In genomic region chr3:47283596-47284364, GRCh38 we compare ENCODE assay signal across 8 cellular contexts. TPM values are rescaled to one million over a fixed set of nuclear protein-coding genes. Genes with fewer than 3 reads are reported as not detected.
A peak's percentile ranks its signal among the peaks of the same experiment; 100 is the strongest.
DNase-seq lines count a peak whose midpoint lies in the region; ATAC-seq lines count a peak whose summit lies in the region.

No MANE protein-coding gene starts in this region.

- peak in 1 of 2 donors; percentile 40 for ATAC-seq in activated naive CD4-positive, alpha-beta T cell treated with anti-CD3 and anti-CD28 coated beads, Interleukin-2, amount 50 U/mL, for 72 hours
- no peak for ATAC-seq in HG03442 (IDR thresholded peaks at IDR 0.05; ENCODE audit: unreplicated experiment)

- H3K27ac ChIP-seq in iPS DF 6.9 (ENCODE audit: low read length) = no peak overlapping the region
- peak overlapping the region in 20 of 21 experiments; percentile 68 to 98 (median 94) for H3K27ac ChIP-seq in skin epidermis

- no peaks in the 10 kb centered on the region for H3K9me3 Mint-ChIP-seq in activated naive CD4-positive, alpha-beta T cell treated with anti-CD3 and anti-CD28 coated beads, Interleukin-2, amount 50 U/mL, for 72 hours

- DNase-seq in DMS 273 treated with DMSO at 0.1 percent for 48 hours (lab: John Stamatoyannopoulos, UW) (peak; percentile 4), NCI-H146 treated with DMSO at 0.1 percent for 48 hours (lab: John Stamatoyannopoulos, UW; ENCODE audit: unreplicated experiment) (peak; percentile 21), iPS DF 6.9 (ENCODE audit: low read depth, low spot score) (no peak), NCI-H1694 treated with DMSO at 0.1 percent for 48 hours (lab: John Stamatoyannopoulos, UW) (no peak), middle frontal gyrus (ENCODE audit: extremely low spot score, low spot score) (no peak)
- DNase-seq in activated naive CD4-positive, alpha-beta T cell treated with anti-CD3 and anti-CD28 coated beads, Interleukin-2, amount 50 U/mL, for 72 hours (ENCODE audit: low spot score in 2 of 2) = peak; percentile 38 to 63

- peak overlapping the region; percentile 99 to 100 for H3K27ac Mint-ChIP-seq in activated naive CD4-positive, alpha-beta T cell treated with anti-CD3 and anti-CD28 coated beads, Interleukin-2, amount 50 U/mL, for 72 hours

- H3K4me1 ChIP-seq in iPS DF 6.9 (ENCODE audit: control insufficient read depth, insufficient read depth, low read length) = no peaks in the 10 kb centered on the region; the same call in 1 of the 2 replicates

- peak overlapping the region; percentile 71; the same call in 1 of the 2 replicates for H3K4me3 ChIP-seq in iPS DF 6.9 (ENCODE audit: low read length)
- peak overlapping the region; percentile 72 to 84 (median 81) for H3K4me3 ChIP-seq in skin epidermis

- H3K27me3 ChIP-seq in iPS DF 6.9 (ENCODE audit: control insufficient read depth, insufficient read depth, low read length) = no peaks in the 10 kb centered on the region

- H3K36me3 ChIP-seq in iPS DF 6.9 (ENCODE audit: control insufficient read depth, insufficient read depth, low read length) = no peaks in the 10 kb centered on the region

- no CpG with 5 or more reads among the region's 12 CpGs for WGBS in iPS DF 6.9 (ENCODE audit: insufficient coverage, insufficient read length)

- H3K36me3 Mint-ChIP-seq in activated naive CD4-positive, alpha-beta T cell treated with anti-CD3 and anti-CD28 coated beads, Interleukin-2, amount 50 U/mL, for 72 hours = peaks cover 17 to 21% of the 10 kb centered on the region in 2 donors

- no peaks in the 10 kb centered on the region for H3K9me3 ChIP-seq in iPS DF 6.9 (ENCODE audit: control insufficient read depth, insufficient read depth, low read length)

RNA-seq across cellular contexts. Expression of gene KLHL18, which starts 1.0 kb away (rescaled TPM):
- 10 to 100 TPM; 23.0 to 25.1 TPM for total RNA-seq in activated naive CD4-positive, alpha-beta T cell treated with anti-CD3 and anti-CD28 coated beads, Interleukin-2, amount 50 U/mL, for 72 hours

RNA-seq across cellular contexts. Expression of gene KIF9, which starts 1.2 kb away (rescaled TPM):
- total RNA-seq in activated naive CD4-positive, alpha-beta T cell treated with anti-CD3 and anti-CD28 coated beads, Interleukin-2, amount 50 U/mL, for 72 hours = 1 to 10 TPM; 4.0 to 5.9 TPM

Comparison
In these comparisons a context has a peak if more than half of its experiments do, and no peak if none do; other contexts are left out.
1. DNase-seq: peak in DMS 273 treated with DMSO at 0.1 percent for 48 hours (single experiment), NCI-H146 treated with DMSO at 0.1 percent for 48 hours (single experiment) and activated naive CD4-positive, alpha-beta T cell treated with anti-CD3 and anti-CD28 coated beads, Interleukin-2, amount 50 U/mL, for 72 hours (2 of 2); none in iPS DF 6.9 (single experiment), NCI-H1694 treated with DMSO at 0.1 percent for 48 hours (single experiment) and middle frontal gyrus (single experiment).